Comparison of ENCODE assay signal across 1 cellular context in genomic region chr17:49468827-49469385, GRCh38.
TF ChIP-seq lines count a peak whose summit lies in the region.

No MANE protein-coding gene starts in this region.

TF ChIP-seq in H1, 55 proteins besides CTCF, POLR2A, EP300 and RAD21 (continued from another document):
- TF ChIP-seq ATF2 (IDR thresholded peaks at IDR 0.05; ENCODE audit: low read length), result no peak
- no peak for TF ChIP-seq EGR1 (IDR thresholded peaks at IDR 0.05; ENCODE audit: borderline replicate concordance, low read depth, low read length)
- no peak for TF ChIP-seq CREB1 (IDR thresholded peaks at IDR 0.05)
- TF ChIP-seq TAF1 (IDR thresholded peaks at IDR 0.05; ENCODE audit: low read depth, low read length), result no peak
- no peak for TF ChIP-seq CTBP2 (IDR thresholded peaks at IDR 0.05; ENCODE audit: borderline replicate concordance, insufficient read depth, insufficient read length, low read length)
- no peak for TF ChIP-seq JUN (IDR thresholded peaks at IDR 0.05; ENCODE audit: low read depth, low read length)
- TF ChIP-seq SRF (IDR thresholded peaks at IDR 0.05; ENCODE audit: low read depth, low read length), result no peak
- no peak for TF ChIP-seq NRF1 (IDR thresholded peaks at IDR 0.05; ENCODE audit: low read depth, low read length)
- TF ChIP-seq KDM1A (IDR thresholded peaks at IDR 0.05; ENCODE audit: borderline replicate concordance, low read length), result no peak
- TF ChIP-seq CBX5 (IDR thresholded peaks at IDR 0.05; ENCODE audit: low read depth, low read length), result no peak
